Comparison of ENCODE assay signal across 14 cellular contexts in the genomic region with DNA sequence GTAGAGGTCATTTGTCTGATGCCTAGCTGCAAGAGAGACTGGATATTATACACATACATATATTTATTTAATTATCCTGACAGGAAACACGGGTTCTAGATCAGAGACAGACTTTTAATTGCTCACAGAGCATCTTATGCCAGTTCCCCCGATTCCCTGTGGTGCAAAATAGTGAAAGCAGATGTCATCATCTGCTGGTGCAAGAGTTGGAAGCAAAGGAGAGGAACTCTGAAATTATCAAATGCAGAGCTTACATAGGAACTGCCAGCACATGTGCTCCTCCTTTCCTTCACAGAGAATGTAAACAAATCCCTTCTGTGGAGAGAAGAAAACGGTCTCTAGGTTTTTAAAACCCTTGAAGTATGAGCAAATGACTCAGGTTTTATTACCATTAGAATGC.
"Had no signal": no experiment of that assay in that cellular context is flagged by ENCODE, and none has a peak within 500 bp of the region (broad histone marks: within the 10 kb centered on the region; RNA-seq: fewer than 3 reads in every experiment).

No MANE protein-coding gene starts in this region.

- H3K27ac ChIP-seq: brain microvascular endothelial cell, prostate gland, right lobe of liver, tibial artery, uterus had no signal

- H3K27me3 ChIP-seq: brain microvascular endothelial cell, right lobe of liver, tibial artery, uterus had no signal

- H3K9me3 ChIP-seq: mucosa of descending colon, prostate gland, right lobe of liver, tibial artery, uterus had no signal

- DNase-seq: activated CD4-positive, alpha-beta T cell treated with anti-CD3 and anti-CD28 coated beads, Interleukin-2, amount 50 U/mL, for 1 hour; activated T-cell treated with anti-CD3 and anti-CD28 coated beads for 4 hours; amygdala; brain microvascular endothelial cell; foreskin melanocyte; head of caudate nucleus; mucosa of descending colon; naive thymus-derived CD8-positive, alpha-beta T cell; right lobe of liver; stimulated activated CD4-positive, alpha-beta T cell treated with anti-CD3 and anti-CD28 coated beads, Interleukin-1b, Interleukin-23, amount 100 ng/mL, for 48 hours; tibial artery; uterus had no signal

- ATAC-seq: mucosa of descending colon; naive thymus-derived CD8-positive, alpha-beta T cell; right lobe of liver; stimulated activated memory B cell treated with anti-CD40 and anti-IgM and Interleukin-4, amounts not matched to agents 10 μg/mL and 1 μg/mL and 100 μg/mL, for 72 hours had no signal

- H3K4me3 ChIP-seq: mucosa of descending colon, prostate gland, right lobe of liver, tibial artery, uterus had no signal

- H3K36me3 ChIP-seq: brain microvascular endothelial cell, prostate gland, right lobe of liver, tibial artery, uterus had no signal
